1 cellular context compared by ENCODE assay signal in genomic region chr12:40616383-40616900, GRCh38.
TF ChIP-seq lines count a peak whose summit lies in the region.

No MANE protein-coding gene starts in this region.

TF ChIP-seq in SK-N-SH, 30 proteins besides CTCF, POLR2A, EP300 and RAD21 (continued from another document):
- no peak for TF ChIP-seq USF1 (IDR thresholded peaks at IDR 0.05; ENCODE audit: borderline replicate concordance, low read depth)
- no peak for TF ChIP-seq RFX5 (IDR thresholded peaks at IDR 0.05; ENCODE audit: low read length)
- no peak for TF ChIP-seq CHD2 (IDR thresholded peaks at IDR 0.05; ENCODE audit: low read length, partially characterized antibody)
- TF ChIP-seq FOXJ3 (CRISPR knock-in tag; IDR thresholded peaks at IDR 0.05) = no peak
- no peak for TF ChIP-seq GATA2 (CRISPR knock-in tag; IDR thresholded peaks at IDR 0.05)
- TF ChIP-seq TEAD4 (IDR thresholded peaks at IDR 0.05; ENCODE audit: borderline replicate concordance, insufficient read depth) = no peak
- TF ChIP-seq YY1 (IDR thresholded peaks at IDR 0.05; ENCODE audit: low read depth) = no peak
- no peak for TF ChIP-seq POLR2AphosphoS5 (IDR thresholded peaks at IDR 0.05; ENCODE audit: low read depth, low read length)
- no peak for TF ChIP-seq MAX (IDR thresholded peaks at IDR 0.05; ENCODE audit: low read depth)
- no peak for TF ChIP-seq IRF3 (IDR thresholded peaks at IDR 0.05; ENCODE audit: low read depth, low read length)
